ENCODE assay signal across 19 cellular contexts in genomic region chr10:36096571-36096970, GRCh38.
DNase-seq lines count a peak whose midpoint lies in the region; ATAC-seq and TF ChIP-seq lines count a peak whose summit lies in the region.
"Had no signal": no experiment of that assay in that cellular context is flagged by ENCODE, and none has a peak within 500 bp of the region (broad histone marks: within the 10 kb centered on the region; RNA-seq: fewer than 3 reads in every experiment).

No MANE protein-coding gene starts in this region.

- no peaks in the 10 kb centered on the region for H3K4me1 ChIP-seq in foreskin keratinocyte
- no peaks in the 10 kb centered on the region for H3K4me1 ChIP-seq in HAP-1
- H3K4me1 ChIP-seq in adrenal gland (replicated peaks in 1 of 2), result no peaks in the 10 kb centered on the region
- H3K4me1 ChIP-seq: A549 had no signal

- in situ Hi-C loops in astrocyte of the spinal cord (cut with HindIII; ENCODE audit: low sequenced_read_pairs) (no loop called here), HAP-1 (cut with MboI; ENCODE audit: low sequenced_read_pairs) (no loop called here)

- no peak overlapping the region for H3K27ac Mint-ChIP-seq in naive thymus-derived CD8-positive, alpha-beta T cell
- H3K27ac Mint-ChIP-seq: CD14-positive monocyte had no signal

- TF ChIP-seq CTCF in astrocyte of the spinal cord (IDR thresholded peaks at IDR 0.05; ENCODE audit: low read depth, low read length) (no peak), foreskin keratinocyte (conservative IDR thresholded peaks at IDR 0.05) (no peak), adrenal gland (IDR thresholded peaks at IDR 0.05) (no peak)

- H3K4me3 Mint-ChIP-seq in naive thymus-derived CD8-positive, alpha-beta T cell, result no peak overlapping the region
- H3K4me3 Mint-ChIP-seq: CD14-positive monocyte had no signal

- no peak overlapping the region for H3K4me3 ChIP-seq in astrocyte of the spinal cord (ENCODE audit: low read depth, low read length)
- H3K4me3 ChIP-seq in HAP-1, result no peak overlapping the region
- H3K4me3 ChIP-seq in adrenal gland, result no peak overlapping the region
- H3K4me3 ChIP-seq: A549, SK-N-MC had no signal

- no peaks in the 10 kb centered on the region for H3K27me3 ChIP-seq in foreskin keratinocyte
- no peaks in the 10 kb centered on the region for H3K27me3 ChIP-seq in HAP-1 (ENCODE audit: low read depth)
- H3K27me3 ChIP-seq in adrenal gland, result no peaks in the 10 kb centered on the region

- H3K36me3 ChIP-seq in HAP-1 (replicated peaks) (no peaks in the 10 kb centered on the region), adrenal gland (replicated peaks in 1 of 2) (no peaks in the 10 kb centered on the region)

- POLR2A ChIA-PET in naive thymus-derived CD8-positive, alpha-beta T cell (lab: Charles Lee), result no interaction called here

- H3K36me3 Mint-ChIP-seq in naive thymus-derived CD8-positive, alpha-beta T cell, result peaks cover 0 to 4% (median 0%) of the 10 kb centered on the region in 3 donors
- H3K36me3 Mint-ChIP-seq: CD14-positive monocyte had no signal

- H3K9me3 ChIP-seq in HAP-1 (no peaks in the 10 kb centered on the region), adrenal gland (replicated peaks in 1 of 3) (no peaks in the 10 kb centered on the region)
- H3K9me3 ChIP-seq: A549 had no signal

- 60 to 97% (median 93%) methylated on average over 2 of the region's 2 CpGs for WGBS in adrenal gland, 4 donors

- no peak overlapping the region for H3K27ac ChIP-seq in foreskin keratinocyte
- H3K27ac ChIP-seq in adrenal gland, result no peak overlapping the region
- H3K27ac ChIP-seq: A549, SK-N-MC had no signal

- TF ChIP-seq POLR2A in adrenal gland (IDR thresholded peaks at IDR 0.05), result no peak

- no peaks in the 10 kb centered on the region for H3K27me3 Mint-ChIP-seq in naive thymus-derived CD8-positive, alpha-beta T cell

- no peaks in the 10 kb centered on the region for H3K4me1 Mint-ChIP-seq in naive thymus-derived CD8-positive, alpha-beta T cell
- H3K4me1 Mint-ChIP-seq: CD14-positive monocyte had no signal

- peak; percentile 35 for DNase-seq in EH (ENCODE audit: low read depth)
- DNase-seq in LHCN-M2 (ENCODE audit: low read depth), result peak; percentile 1
- DNase-seq in astrocyte of the spinal cord (ENCODE audit: low read depth, low spot score), result peak; percentile 9
- DNase-seq in foreskin keratinocyte, result peak in 1 of 2 donors; percentile 29
- no peak for DNase-seq in NK-92 (lab: John Stamatoyannopoulos, UW; ENCODE audit: unreplicated experiment)
- DNase-seq in HAP-1 (ENCODE audit: low spot score in 2 of 2), result no peak
- no peak for DNase-seq in adrenal gland
- DNase-seq in naive thymus-derived CD8-positive, alpha-beta T cell, result no peak
- DNase-seq: Calu3, DMS79, Karpas-422, NCI-H1436, NCI-H2081, NCI-H2227 treated with DMSO at 0.1 percent for 48 hours, NCI-H526 treated with DMSO at 0.1 percent for 48 hours had no signal

- ATAC-seq in foreskin keratinocyte, result peak; percentile 20
- no peak for ATAC-seq in naive thymus-derived CD8-positive, alpha-beta T cell
- ATAC-seq: A549, Right ventricle myocardium inferior had no signal

- intact Hi-C loops in adrenal gland (cut with DNase I), result no loop called here

- H3K9me3 Mint-ChIP-seq in naive thymus-derived CD8-positive, alpha-beta T cell, result peaks cover 0 to 17% (median 7%) of the 10 kb centered on the region in 9 donors

Comparison
In these comparisons a context has a peak if more than half of its experiments do, and no peak if none do; other contexts are left out.
1. DNase-seq: peak in EH (single experiment), LHCN-M2 (single experiment) and astrocyte of the spinal cord (single experiment); none in NK-92 (single experiment), HAP-1 (0 of 2), adrenal gland (0 of 7) and naive thymus-derived CD8-positive, alpha-beta T cell (0 of 10).